Comparison of ENCODE assay signal across 1 cellular context in the genomic region with DNA sequence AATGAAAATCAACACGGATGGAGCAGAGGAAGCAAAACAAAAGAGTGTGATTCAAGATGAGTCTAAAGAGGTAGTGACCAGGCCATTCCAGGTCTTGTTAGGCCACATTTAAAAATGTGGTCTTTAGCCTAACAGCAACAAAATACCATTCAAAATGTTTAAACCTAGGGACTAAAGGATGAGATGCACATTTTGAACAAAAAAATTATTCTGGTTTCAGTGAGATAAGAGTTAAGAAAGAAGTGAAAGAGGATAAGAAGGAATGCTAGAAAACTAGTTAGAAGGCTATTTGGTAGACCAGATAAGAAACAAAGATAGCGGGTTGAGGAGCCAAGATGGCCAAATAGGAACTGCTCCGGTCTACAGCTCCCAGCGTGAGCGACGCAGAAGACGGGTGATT.
TF ChIP-seq lines count a peak whose summit lies in the region.

No MANE protein-coding gene starts in this region.

TF ChIP-seq in WTC11, 78 proteins besides CTCF, POLR2A, EP300 and RAD21 (continued from another document):
- TF ChIP-seq SMAD4 (CRISPR knock-in tag; IDR thresholded peaks at IDR 0.05): no peak
- TF ChIP-seq ZBTB21 (CRISPR knock-in tag; IDR thresholded peaks at IDR 0.05; ENCODE audit: borderline replicate concordance): no peak
- TF ChIP-seq PRRX2 (CRISPR knock-in tag; IDR thresholded peaks at IDR 0.05): no peak
- no peak for TF ChIP-seq NFYB (CRISPR knock-in tag; conservative IDR thresholded peaks at IDR 0.05; ENCODE audit: low read depth)
- TF ChIP-seq ZNF138 (CRISPR knock-in tag; conservative IDR thresholded peaks at IDR 0.05): no peak
